1 cellular context compared by ENCODE assay signal in the genomic region with DNA sequence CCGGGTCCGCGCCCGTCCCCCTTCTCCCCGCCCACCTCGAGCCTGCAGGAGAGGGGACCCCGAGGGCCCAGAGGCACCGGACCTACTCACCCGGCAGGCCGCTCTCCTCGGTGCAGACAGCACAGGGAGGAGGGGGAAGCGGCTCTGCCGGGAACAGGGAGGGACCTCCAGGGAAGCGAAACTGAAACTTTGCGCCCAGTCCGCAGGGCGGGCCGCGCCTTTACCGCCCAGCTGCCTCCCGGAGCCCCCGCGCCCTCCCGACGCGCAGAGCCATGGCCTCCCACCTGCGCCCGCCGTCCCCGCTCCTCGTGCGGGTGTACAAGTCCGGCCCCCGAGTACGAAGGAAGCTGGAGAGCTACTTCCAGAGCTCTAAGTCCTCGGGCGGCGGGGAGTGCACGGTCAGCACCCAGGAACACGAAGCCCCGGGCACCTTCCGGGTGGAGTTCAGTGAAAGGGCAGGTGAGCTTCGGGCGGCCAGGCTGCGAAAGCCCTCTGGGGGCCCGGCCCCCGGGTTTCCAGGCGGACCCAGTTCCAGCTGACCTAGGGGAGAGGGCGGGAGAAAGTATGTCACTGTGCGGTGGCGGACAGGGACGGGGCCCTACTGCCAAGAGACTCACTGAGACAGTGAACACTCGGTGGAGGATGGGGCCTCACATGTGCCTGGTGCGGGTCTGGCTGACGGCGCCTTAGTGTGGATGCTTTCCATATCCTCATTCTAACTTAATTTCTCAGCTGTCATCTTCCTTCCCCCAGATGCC.
A peak's percentile ranks its signal among the peaks of the same experiment; 100 is the strongest.
TF ChIP-seq lines count a peak whose summit lies in the region.

A gene (plus strand): TSS at position 184 of the 758 bp plus-strand sequence. CDS start 89 bp downstream, at position 273.
A gene (minus strand): TSS at position 146 of the 758 bp plus-strand sequence. CDS start 4,680 bp downstream, outside the sequence.

TF ChIP-seq in HepG2, 621 proteins besides CTCF, POLR2A, EP300 and RAD21 (continued from another document and continues in another):
- TF ChIP-seq, protein P1, sequence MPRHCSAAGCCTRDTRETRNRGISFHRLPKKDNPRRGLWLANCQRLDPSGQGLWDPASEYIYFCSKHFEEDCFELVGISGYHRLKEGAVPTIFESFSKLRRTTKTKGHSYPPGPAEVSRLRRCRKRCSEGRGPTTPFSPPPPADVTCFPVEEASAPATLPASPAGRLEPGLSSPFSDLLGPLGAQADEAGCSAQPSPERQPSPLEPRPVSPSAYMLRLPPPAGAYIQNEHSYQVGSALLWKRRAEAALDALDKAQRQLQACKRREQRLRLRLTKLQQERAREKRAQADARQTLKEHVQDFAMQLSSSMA (CRISPR knock-in tag; IDR thresholded peaks at IDR 0.05) = no peak
- TF ChIP-seq HHEX (CRISPR knock-in tag; IDR thresholded peaks at IDR 0.05) (no peak), ZFP36L2 (CRISPR knock-in tag; IDR thresholded peaks at IDR 0.05) (no peak), ZNF441 (CRISPR knock-in tag; IDR thresholded peaks at IDR 0.05; ENCODE audit: borderline replicate concordance) (peak; percentile 26; the same call in 1 of the 2 replicates), ZNF550 (CRISPR knock-in tag; IDR thresholded peaks at IDR 0.05; ENCODE audit: borderline replicate concordance) (no peak), SUZ12 (IDR thresholded peaks at IDR 0.05; ENCODE audit: low read depth, low read length) (no peak), RXRB (CRISPR knock-in tag; IDR thresholded peaks at IDR 0.05; ENCODE audit: borderline replicate concordance) (0 out of 2 replicates have a peak, but pooled peaks have one; percentile 28), ZNF33A (CRISPR knock-in tag; IDR thresholded peaks at IDR 0.05; ENCODE audit: borderline replicate concordance) (no peak), XRCC5 (optimal IDR thresholded peaks at IDR 0.05; ENCODE audit: low read length) (peak; percentile 32), FOXK2 (IDR thresholded peaks at IDR 0.05) (no peak), GZF1 (CRISPR knock-in tag; IDR thresholded peaks at IDR 0.05) (0 out of 2 replicates have a peak, but pooled peaks have one; percentile 52), ZNF510 (CRISPR knock-in tag; IDR thresholded peaks at IDR 0.05; ENCODE audit: low read depth) (0 out of 2 replicates have a peak, but pooled peaks have one; percentile 63), SRSF1 (optimal IDR thresholded peaks at IDR 0.05; ENCODE audit: low read depth, low read length) (peak; percentile 37), ZNF30 (CRISPR knock-in tag; IDR thresholded peaks at IDR 0.05) (no peak), FOXA1 (IDR thresholded peaks at IDR 0.05) (no peak), FOXA1 (CRISPR knock-in tag; IDR thresholded peaks at IDR 0.05) (no peak), ZNF546 (CRISPR knock-in tag; conservative IDR thresholded peaks at IDR 0.05) (0 out of 2 replicates have a peak, but pooled peaks have one; percentile 51), ZNF205 (CRISPR knock-in tag; IDR thresholded peaks at IDR 0.05) (no peak), MIER3 (CRISPR knock-in tag; IDR thresholded peaks at IDR 0.05; ENCODE audit: borderline replicate concordance) (peak; percentile 63; the same call in 1 of the 2 replicates), REPIN1 (CRISPR knock-in tag; IDR thresholded peaks at IDR 0.05; ENCODE audit: borderline replicate concordance, low read depth) (peak; percentile 76; the same call in 1 of the 2 replicates), ZNF383 (CRISPR knock-in tag; IDR thresholded peaks at IDR 0.05; ENCODE audit: borderline replicate concordance) (peak; percentile 72; the same call in 1 of the 2 replicates), PHF8 (CRISPR knock-in tag; IDR thresholded peaks at IDR 0.05) (peak; percentile 97), SAP130 (CRISPR knock-in tag; IDR thresholded peaks at IDR 0.05; ENCODE audit: low read depth) (peak; percentile 84)
- TF ChIP-seq, protein P2, sequence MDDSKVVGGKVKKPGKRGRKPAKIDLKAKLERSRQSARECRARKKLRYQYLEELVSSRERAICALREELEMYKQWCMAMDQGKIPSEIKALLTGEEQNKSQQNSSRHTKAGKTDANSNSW (CRISPR knock-in tag; IDR thresholded peaks at IDR 0.05; ENCODE audit: borderline replicate concordance) = no peak
- TF ChIP-seq, protein P3, sequence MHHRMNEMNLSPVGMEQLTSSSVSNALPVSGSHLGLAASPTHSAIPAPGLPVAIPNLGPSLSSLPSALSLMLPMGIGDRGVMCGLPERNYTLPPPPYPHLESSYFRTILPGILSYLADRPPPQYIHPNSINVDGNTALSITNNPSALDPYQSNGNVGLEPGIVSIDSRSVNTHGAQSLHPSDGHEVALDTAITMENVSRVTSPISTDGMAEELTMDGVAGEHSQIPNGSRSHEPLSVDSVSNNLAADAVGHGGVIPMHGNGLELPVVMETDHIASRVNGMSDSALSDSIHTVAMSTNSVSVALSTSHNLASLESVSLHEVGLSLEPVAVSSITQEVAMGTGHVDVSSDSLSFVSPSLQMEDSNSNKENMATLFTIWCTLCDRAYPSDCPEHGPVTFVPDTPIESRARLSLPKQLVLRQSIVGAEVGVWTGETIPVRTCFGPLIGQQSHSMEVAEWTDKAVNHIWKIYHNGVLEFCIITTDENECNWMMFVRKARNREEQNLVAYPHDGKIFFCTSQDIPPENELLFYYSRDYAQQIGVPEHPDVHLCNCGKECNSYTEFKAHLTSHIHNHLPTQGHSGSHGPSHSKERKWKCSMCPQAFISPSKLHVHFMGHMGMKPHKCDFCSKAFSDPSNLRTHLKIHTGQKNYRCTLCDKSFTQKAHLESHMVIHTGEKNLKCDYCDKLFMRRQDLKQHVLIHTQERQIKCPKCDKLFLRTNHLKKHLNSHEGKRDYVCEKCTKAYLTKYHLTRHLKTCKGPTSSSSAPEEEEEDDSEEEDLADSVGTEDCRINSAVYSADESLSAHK (CRISPR knock-in tag; IDR thresholded peaks at IDR 0.05; ENCODE audit: borderline replicate concordance) = no peak
- TF ChIP-seq, protein P4, sequence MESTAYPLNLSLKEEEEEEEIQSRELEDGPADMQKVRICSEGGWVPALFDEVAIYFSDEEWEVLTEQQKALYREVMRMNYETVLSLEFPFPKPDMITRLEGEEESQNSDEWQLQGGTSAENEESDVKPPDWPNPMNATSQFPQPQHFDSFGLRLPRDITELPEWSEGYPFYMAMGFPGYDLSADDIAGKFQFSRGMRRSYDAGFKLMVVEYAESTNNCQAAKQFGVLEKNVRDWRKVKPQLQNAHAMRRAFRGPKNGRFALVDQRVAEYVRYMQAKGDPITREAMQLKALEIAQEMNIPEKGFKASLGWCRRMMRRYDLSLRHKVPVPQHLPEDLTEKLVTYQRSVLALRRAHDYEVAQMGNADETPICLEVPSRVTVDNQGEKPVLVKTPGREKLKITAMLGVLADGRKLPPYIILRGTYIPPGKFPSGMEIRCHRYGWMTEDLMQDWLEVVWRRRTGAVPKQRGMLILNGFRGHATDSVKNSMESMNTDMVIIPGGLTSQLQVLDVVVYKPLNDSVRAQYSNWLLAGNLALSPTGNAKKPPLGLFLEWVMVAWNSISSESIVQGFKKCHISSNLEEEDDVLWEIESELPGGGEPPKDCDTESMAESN (CRISPR knock-in tag; conservative IDR thresholded peaks at IDR 0.05) = peak; percentile 90
- TF ChIP-seq, protein P5, sequence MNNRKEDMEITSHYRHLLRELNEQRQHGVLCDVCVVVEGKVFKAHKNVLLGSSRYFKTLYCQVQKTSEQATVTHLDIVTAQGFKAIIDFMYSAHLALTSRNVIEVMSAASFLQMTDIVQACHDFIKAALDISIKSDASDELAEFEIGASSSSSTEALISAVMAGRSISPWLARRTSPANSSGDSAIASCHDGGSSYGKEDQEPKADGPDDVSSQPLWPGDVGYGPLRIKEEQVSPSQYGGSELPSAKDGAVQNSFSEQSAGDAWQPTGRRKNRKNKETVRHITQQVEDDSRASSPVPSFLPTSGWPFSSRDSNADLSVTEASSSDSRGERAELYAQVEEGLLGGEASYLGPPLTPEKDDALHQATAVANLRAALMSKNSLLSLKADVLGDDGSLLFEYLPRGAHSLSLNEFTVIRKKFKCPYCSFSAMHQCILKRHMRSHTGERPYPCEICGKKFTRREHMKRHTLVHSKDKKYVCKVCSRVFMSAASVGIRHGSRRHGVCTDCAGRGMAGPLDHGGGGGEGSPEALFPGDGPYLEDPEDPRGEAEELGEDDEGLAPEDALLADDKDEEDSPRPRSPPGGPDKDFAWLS (CRISPR knock-in tag; IDR thresholded peaks at IDR 0.05; ENCODE audit: borderline replicate concordance) = no peak
- TF ChIP-seq, protein P6, sequence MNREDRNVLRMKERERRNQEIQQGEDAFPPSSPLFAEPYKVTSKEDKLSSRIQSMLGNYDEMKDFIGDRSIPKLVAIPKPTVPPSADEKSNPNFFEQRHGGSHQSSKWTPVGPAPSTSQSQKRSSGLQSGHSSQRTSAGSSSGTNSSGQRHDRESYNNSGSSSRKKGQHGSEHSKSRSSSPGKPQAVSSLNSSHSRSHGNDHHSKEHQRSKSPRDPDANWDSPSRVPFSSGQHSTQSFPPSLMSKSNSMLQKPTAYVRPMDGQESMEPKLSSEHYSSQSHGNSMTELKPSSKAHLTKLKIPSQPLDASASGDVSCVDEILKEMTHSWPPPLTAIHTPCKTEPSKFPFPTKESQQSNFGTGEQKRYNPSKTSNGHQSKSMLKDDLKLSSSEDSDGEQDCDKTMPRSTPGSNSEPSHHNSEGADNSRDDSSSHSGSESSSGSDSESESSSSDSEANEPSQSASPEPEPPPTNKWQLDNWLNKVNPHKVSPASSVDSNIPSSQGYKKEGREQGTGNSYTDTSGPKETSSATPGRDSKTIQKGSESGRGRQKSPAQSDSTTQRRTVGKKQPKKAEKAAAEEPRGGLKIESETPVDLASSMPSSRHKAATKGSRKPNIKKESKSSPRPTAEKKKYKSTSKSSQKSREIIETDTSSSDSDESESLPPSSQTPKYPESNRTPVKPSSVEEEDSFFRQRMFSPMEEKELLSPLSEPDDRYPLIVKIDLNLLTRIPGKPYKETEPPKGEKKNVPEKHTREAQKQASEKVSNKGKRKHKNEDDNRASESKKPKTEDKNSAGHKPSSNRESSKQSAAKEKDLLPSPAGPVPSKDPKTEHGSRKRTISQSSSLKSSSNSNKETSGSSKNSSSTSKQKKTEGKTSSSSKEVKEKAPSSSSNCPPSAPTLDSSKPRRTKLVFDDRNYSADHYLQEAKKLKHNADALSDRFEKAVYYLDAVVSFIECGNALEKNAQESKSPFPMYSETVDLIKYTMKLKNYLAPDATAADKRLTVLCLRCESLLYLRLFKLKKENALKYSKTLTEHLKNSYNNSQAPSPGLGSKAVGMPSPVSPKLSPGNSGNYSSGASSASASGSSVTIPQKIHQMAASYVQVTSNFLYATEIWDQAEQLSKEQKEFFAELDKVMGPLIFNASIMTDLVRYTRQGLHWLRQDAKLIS (CRISPR knock-in tag; IDR thresholded peaks at IDR 0.05) = no peak
- TF ChIP-seq, protein P7, sequence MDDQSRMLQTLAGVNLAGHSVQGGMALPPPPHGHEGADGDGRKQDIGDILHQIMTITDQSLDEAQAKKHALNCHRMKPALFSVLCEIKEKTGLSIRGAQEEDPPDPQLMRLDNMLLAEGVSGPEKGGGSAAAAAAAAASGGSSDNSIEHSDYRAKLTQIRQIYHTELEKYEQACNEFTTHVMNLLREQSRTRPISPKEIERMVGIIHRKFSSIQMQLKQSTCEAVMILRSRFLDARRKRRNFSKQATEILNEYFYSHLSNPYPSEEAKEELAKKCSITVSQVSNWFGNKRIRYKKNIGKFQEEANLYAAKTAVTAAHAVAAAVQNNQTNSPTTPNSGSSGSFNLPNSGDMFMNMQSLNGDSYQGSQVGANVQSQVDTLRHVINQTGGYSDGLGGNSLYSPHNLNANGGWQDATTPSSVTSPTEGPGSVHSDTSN (CRISPR knock-in tag; IDR thresholded peaks at IDR 0.05; ENCODE audit: borderline replicate concordance) = no peak
- TF ChIP-seq, protein P8, sequence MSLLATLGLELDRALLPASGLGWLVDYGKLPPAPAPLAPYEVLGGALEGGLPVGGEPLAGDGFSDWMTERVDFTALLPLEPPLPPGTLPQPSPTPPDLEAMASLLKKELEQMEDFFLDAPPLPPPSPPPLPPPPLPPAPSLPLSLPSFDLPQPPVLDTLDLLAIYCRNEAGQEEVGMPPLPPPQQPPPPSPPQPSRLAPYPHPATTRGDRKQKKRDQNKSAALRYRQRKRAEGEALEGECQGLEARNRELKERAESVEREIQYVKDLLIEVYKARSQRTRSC (CRISPR knock-in tag; IDR thresholded peaks at IDR 0.05; ENCODE audit: low read depth) = 0 out of 2 replicates have a peak, but pooled peaks have one; percentile 50
- TF ChIP-seq, protein P9, sequence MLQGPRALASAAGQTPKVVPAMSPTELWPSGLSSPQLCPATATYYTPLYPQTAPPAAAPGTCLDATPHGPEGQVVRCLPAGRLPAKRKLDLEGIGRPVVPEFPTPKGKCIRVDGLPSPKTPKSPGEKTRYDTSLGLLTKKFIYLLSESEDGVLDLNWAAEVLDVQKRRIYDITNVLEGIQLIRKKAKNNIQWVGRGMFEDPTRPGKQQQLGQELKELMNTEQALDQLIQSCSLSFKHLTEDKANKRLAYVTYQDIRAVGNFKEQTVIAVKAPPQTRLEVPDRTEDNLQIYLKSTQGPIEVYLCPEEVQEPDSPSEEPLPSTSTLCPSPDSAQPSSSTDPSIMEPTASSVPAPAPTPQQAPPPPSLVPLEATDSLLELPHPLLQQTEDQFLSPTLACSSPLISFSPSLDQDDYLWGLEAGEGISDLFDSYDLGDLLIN (CRISPR knock-in tag; IDR thresholded peaks at IDR 0.05; ENCODE audit: borderline replicate concordance) = no peak
- TF ChIP-seq, protein P10, sequence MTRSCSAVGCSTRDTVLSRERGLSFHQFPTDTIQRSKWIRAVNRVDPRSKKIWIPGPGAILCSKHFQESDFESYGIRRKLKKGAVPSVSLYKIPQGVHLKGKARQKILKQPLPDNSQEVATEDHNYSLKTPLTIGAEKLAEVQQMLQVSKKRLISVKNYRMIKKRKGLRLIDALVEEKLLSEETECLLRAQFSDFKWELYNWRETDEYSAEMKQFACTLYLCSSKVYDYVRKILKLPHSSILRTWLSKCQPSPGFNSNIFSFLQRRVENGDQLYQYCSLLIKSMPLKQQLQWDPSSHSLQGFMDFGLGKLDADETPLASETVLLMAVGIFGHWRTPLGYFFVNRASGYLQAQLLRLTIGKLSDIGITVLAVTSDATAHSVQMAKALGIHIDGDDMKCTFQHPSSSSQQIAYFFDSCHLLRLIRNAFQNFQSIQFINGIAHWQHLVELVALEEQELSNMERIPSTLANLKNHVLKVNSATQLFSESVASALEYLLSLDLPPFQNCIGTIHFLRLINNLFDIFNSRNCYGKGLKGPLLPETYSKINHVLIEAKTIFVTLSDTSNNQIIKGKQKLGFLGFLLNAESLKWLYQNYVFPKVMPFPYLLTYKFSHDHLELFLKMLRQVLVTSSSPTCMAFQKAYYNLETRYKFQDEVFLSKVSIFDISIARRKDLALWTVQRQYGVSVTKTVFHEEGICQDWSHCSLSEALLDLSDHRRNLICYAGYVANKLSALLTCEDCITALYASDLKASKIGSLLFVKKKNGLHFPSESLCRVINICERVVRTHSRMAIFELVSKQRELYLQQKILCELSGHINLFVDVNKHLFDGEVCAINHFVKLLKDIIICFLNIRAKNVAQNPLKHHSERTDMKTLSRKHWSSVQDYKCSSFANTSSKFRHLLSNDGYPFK (CRISPR knock-in tag; IDR thresholded peaks at IDR 0.05; ENCODE audit: borderline replicate concordance) = peak; percentile 68; the same call in 1 of the 2 replicates
